ENCODE assay signal across 26 cellular contexts in genomic region chr11:116814502-116814901, GRCh38. TPM values are rescaled to one million over a fixed set of nuclear protein-coding genes. Genes with fewer than 3 reads are reported as not detected.
"Had no signal": no experiment of that assay in that cellular context is flagged by ENCODE, and none has a peak within 500 bp of the region (broad histone marks: within the 10 kb centered on the region; RNA-seq: fewer than 3 reads in every experiment).

No MANE protein-coding gene starts in this region.

- ATAC-seq: activated T-cell treated with anti-CD3 and anti-CD28 coated beads, Interleukin-2, amount 50 U/mL, for 4 hours; activated T-helper 17 cell treated with anti-CD3 and anti-CD28 coated beads, Interleukin-2, amount 50 U/mL, for 72 hours; body of pancreas; T-helper 17 cell had no signal

- H3K27ac ChIP-seq: body of pancreas, SJSA1 had no signal

- H3K9me3 ChIP-seq: ascending aorta, body of pancreas, SJSA1 had no signal

- H3K4me3 ChIP-seq: ascending aorta, body of pancreas, SJSA1 had no signal

- FAIRE-seq: TTC549 had no signal

- DNase-seq: activated B cell treated with CpG ODN at 0.5 μM for 24 hours; activated CD4-positive, alpha-beta memory T cell treated with anti-CD3 and anti-CD28 coated beads for 36 hours; activated CD4-positive, alpha-beta T cell treated with anti-CD3 and anti-CD28 coated beads for 1 hour; activated CD4-positive, alpha-beta T cell treated with anti-CD3 and anti-CD28 coated beads, Interleukin-2, amount 10 ng/mL, durations not matched to agents 7 days and 5 days; activated CD8-positive, alpha-beta memory T cell treated with anti-CD3 and anti-CD28 coated beads for 24 hours; activated T-cell treated with anti-CD3 and anti-CD28 coated beads, Interleukin-2, amount 50 U/mL, for 4 hours; amniotic stem cell; body of pancreas; Karpas-422; MM.1S; NCI-H1105; NCI-H1436; NCI-H187; NCI-H2081; NCI-H510A treated with DMSO at 0.1 percent for 48 hours; NCI-H69; NK-92 treated with Interleukin-12 subunit alpha and Interleukin-12 subunit beta, amount 100 ng/mL, for 24 hours; T-helper 17 cell; T-helper 9 cell had no signal

- H3K36me3 ChIP-seq: ascending aorta, SJSA1 had no signal

- H3K4me1 ChIP-seq: ascending aorta, SJSA1 had no signal

- H3K27me3 ChIP-seq: ascending aorta, body of pancreas, SJSA1 had no signal

RNA-seq across cellular contexts. Expression of gene APOA4, which starts 8.6 kb away (rescaled TPM):
- total RNA-seq: activated B cell treated with CpG ODN at 0.5 μM for 24 hours; activated CD4-positive, alpha-beta memory T cell treated with anti-CD3 and anti-CD28 coated beads for 36 hours; activated CD4-positive, alpha-beta T cell treated with anti-CD3 and anti-CD28 coated beads, Interleukin-2, amount 10 ng/mL, durations not matched to agents 7 days and 5 days; activated T-cell treated with anti-CD3 and anti-CD28 coated beads, Interleukin-2, amount 50 U/mL, for 4 hours; activated T-helper 17 cell treated with anti-CD3 and anti-CD28 coated beads, Interleukin-2, amount 50 U/mL, for 72 hours; body of pancreas; OCI-LY7; Right ventricle myocardium inferior; RPMI7951; SJSA1; T-helper 17 cell had no signal

RNA-seq across cellular contexts. Expression of gene APOC3, which starts 15.2 kb away (rescaled TPM):
- total RNA-seq: activated B cell treated with CpG ODN at 0.5 μM for 24 hours; activated CD4-positive, alpha-beta memory T cell treated with anti-CD3 and anti-CD28 coated beads for 36 hours; activated CD4-positive, alpha-beta T cell treated with anti-CD3 and anti-CD28 coated beads, Interleukin-2, amount 10 ng/mL, durations not matched to agents 7 days and 5 days; activated T-helper 17 cell treated with anti-CD3 and anti-CD28 coated beads, Interleukin-2, amount 50 U/mL, for 72 hours; OCI-LY7; Right ventricle myocardium inferior; RPMI7951; SJSA1; T-helper 17 cell had no signal

RNA-seq across cellular contexts. Expression of gene APOA5, which starts 22.8 kb away (rescaled TPM):
- total RNA-seq: activated B cell treated with CpG ODN at 0.5 μM for 24 hours; activated CD4-positive, alpha-beta memory T cell treated with anti-CD3 and anti-CD28 coated beads for 36 hours; activated CD4-positive, alpha-beta T cell treated with anti-CD3 and anti-CD28 coated beads, Interleukin-2, amount 10 ng/mL, durations not matched to agents 7 days and 5 days; activated T-cell treated with anti-CD3 and anti-CD28 coated beads, Interleukin-2, amount 50 U/mL, for 4 hours; activated T-helper 17 cell treated with anti-CD3 and anti-CD28 coated beads, Interleukin-2, amount 50 U/mL, for 72 hours; ascending aorta; OCI-LY7; Right ventricle myocardium inferior; RPMI7951; SJSA1; T-helper 17 cell had no signal

RNA-seq across cellular contexts. Expression of gene APOA1, which starts 22.9 kb away (rescaled TPM):
- total RNA-seq: SJSA1 had no signal
